In genomic region chr18:9210996-9211395, GRCh38 we compare ENCODE assay signal across 22 cellular contexts.
A peak's percentile ranks its signal among the peaks of the same experiment; 100 is the strongest.
DNase-seq lines count a peak whose midpoint lies in the region; ATAC-seq and TF ChIP-seq lines count a peak whose summit lies in the region.
"Had no signal": no experiment of that assay in that cellular context is flagged by ENCODE, and none has a peak within 500 bp of the region (broad histone marks: within the 10 kb centered on the region; RNA-seq: fewer than 3 reads in every experiment).

No MANE protein-coding gene starts in this region.

- ATAC-seq in GM18868 (IDR thresholded peaks at IDR 0.05; ENCODE audit: unreplicated experiment): peak; percentile 50
- peak; percentile 44 for ATAC-seq in HG03469 (IDR thresholded peaks at IDR 0.05; ENCODE audit: unreplicated experiment)
- ATAC-seq in activated naive CD8-positive, alpha-beta T cell treated with anti-CD3 and anti-CD28 coated beads, Interleukin-2, amount 50 U/mL, for 24 hours: no peak
- ATAC-seq: activated CD8-positive, alpha-beta T cell treated with anti-CD3 and anti-CD28 coated beads, Interleukin-2, amount 10 ng/mL, durations not matched to agents 7 days and 5 days; esophagus mucosa; gastrocnemius medialis; left lung; WTC11 had no signal

- H3K27me3 Mint-ChIP-seq in activated naive CD8-positive, alpha-beta T cell treated with anti-CD3 and anti-CD28 coated beads, Interleukin-2, amount 50 U/mL, for 24 hours: no peaks in the 10 kb centered on the region
- no peaks in the 10 kb centered on the region for H3K27me3 Mint-ChIP-seq in nephron progenitor cell (ENCODE audit: low read depth, poor library complexity)

- H3K4me3 Mint-ChIP-seq in activated naive CD8-positive, alpha-beta T cell treated with anti-CD3 and anti-CD28 coated beads, Interleukin-2, amount 50 U/mL, for 24 hours: no peak overlapping the region
- H3K4me3 Mint-ChIP-seq in nephron progenitor cell: no peak overlapping the region
- H3K4me3 Mint-ChIP-seq: activated CD8-positive, alpha-beta T cell treated with anti-CD3 and anti-CD28 coated beads, Interleukin-2, amount 10 ng/mL, durations not matched to agents 7 days and 5 days; HFFc6; WTC11 had no signal

- no peak for TF ChIP-seq CTCF in nephron progenitor cell (IDR thresholded peaks at IDR 0.05)

- H3K4me1 Mint-ChIP-seq in activated naive CD8-positive, alpha-beta T cell treated with anti-CD3 and anti-CD28 coated beads, Interleukin-2, amount 50 U/mL, for 24 hours: peaks cover 18% of the 10 kb centered on the region
- peaks cover 17% of the 10 kb centered on the region for H3K4me1 Mint-ChIP-seq in nephron progenitor cell

- no peak for DNase-seq in activated naive CD8-positive, alpha-beta T cell treated with anti-CD3 and anti-CD28 coated beads, Interleukin-2, amount 50 U/mL, for 24 hours
- DNase-seq in nephron progenitor cell (no peak), UCSD-AML1 (lab: John Stamatoyannopoulos, UW; ENCODE audit: unreplicated experiment) (no peak), retina (no peak), NCI-H2081 treated with DMSO at 0.1 percent for 48 hours (lab: John Stamatoyannopoulos, UW) (no peak), C1 segment of cervical spinal cord (lab: John Stamatoyannopoulos, UW) (no peak)
- DNase-seq: activated CD8-positive, alpha-beta T cell treated with anti-CD3 and anti-CD28 coated beads, Interleukin-2, amount 10 ng/mL, durations not matched to agents 7 days and 5 days; AML-193; Caco-2; gastrocnemius medialis; HFFc6; left lung; NCI-H1105 treated with DMSO at 0.1 percent for 48 hours; NCI-H526; OCI-M1; SJCRH30; spleen; stimulated activated CD4-positive, alpha-beta T cell treated with anti-CD3 and anti-CD28 coated beads, Interleukin-4, amount 100 ng/mL, for 4 hours had no signal

- H3K9me3 Mint-ChIP-seq in activated naive CD8-positive, alpha-beta T cell treated with anti-CD3 and anti-CD28 coated beads, Interleukin-2, amount 50 U/mL, for 24 hours: no peaks in the 10 kb centered on the region
- H3K9me3 Mint-ChIP-seq in nephron progenitor cell: peaks cover 6% of the 10 kb centered on the region
- H3K9me3 Mint-ChIP-seq: HFFc6, WTC11 had no signal

- peak overlapping the region; percentile 18 for H3K27ac Mint-ChIP-seq in activated naive CD8-positive, alpha-beta T cell treated with anti-CD3 and anti-CD28 coated beads, Interleukin-2, amount 50 U/mL, for 24 hours
- H3K27ac Mint-ChIP-seq in nephron progenitor cell: peak overlapping the region; percentile 32
- H3K27ac Mint-ChIP-seq: activated CD8-positive, alpha-beta T cell treated with anti-CD3 and anti-CD28 coated beads, Interleukin-2, amount 10 ng/mL, durations not matched to agents 7 days and 5 days; HFFc6; WTC11 had no signal

- H3K36me3 Mint-ChIP-seq in activated naive CD8-positive, alpha-beta T cell treated with anti-CD3 and anti-CD28 coated beads, Interleukin-2, amount 50 U/mL, for 24 hours (ENCODE audit: low read depth): peaks cover 30% of the 10 kb centered on the region
- H3K36me3 Mint-ChIP-seq in nephron progenitor cell (ENCODE audit: low read depth): peaks cover 54% of the 10 kb centered on the region
